Comparison of ENCODE assay signal across 26 cellular contexts in genomic region chr14:26870722-26871121, GRCh38.
DNase-seq lines count a peak whose midpoint lies in the region; ATAC-seq and TF ChIP-seq lines count a peak whose summit lies in the region.
"Had no signal": no experiment of that assay in that cellular context is flagged by ENCODE, and none has a peak within 500 bp of the region (broad histone marks: within the 10 kb centered on the region; RNA-seq: fewer than 3 reads in every experiment).

No MANE protein-coding gene starts in this region.

- ATAC-seq in GM21723 (IDR thresholded peaks at IDR 0.05; ENCODE audit: unreplicated experiment), result no peak
- ATAC-seq in HG02588 (IDR thresholded peaks at IDR 0.05; ENCODE audit: unreplicated experiment), result no peak
- ATAC-seq: activated T-cell treated with anti-CD3 and anti-CD28 coated beads, Interleukin-2, amount 50 U/mL, for 72 hours; right cardiac atrium; stimulated activated memory B cell treated with anti-CD40 and anti-IgM and Interleukin-4, amounts not matched to agents 10 μg/mL and 1 μg/mL and 100 μg/mL, for 72 hours; T-helper 17 cell had no signal

- DNase-seq in ELF-1 (ENCODE audit: low read depth, low spot score) (peak; percentile 7), NCI-H2227 (lab: John Stamatoyannopoulos, UW; ENCODE audit: unreplicated experiment) (peak; percentile 40), cerebellum (ENCODE audit: low spot score) (peak; percentile 33), nephron progenitor cell (no peak), GM20000 (ENCODE audit: low spot score) (no peak), NCI-H2107 treated with DMSO at 0.1 percent for 48 hours (lab: John Stamatoyannopoulos, UW; ENCODE audit: unreplicated experiment) (no peak)
- DNase-seq: activated CD4-positive, alpha-beta T cell treated with anti-CD3 and anti-CD28 coated beads for 48 hours; activated naive CD4-positive, alpha-beta T cell treated with anti-CD3 and anti-CD28 coated beads, Interleukin-2, amount 50 U/mL, for 16 hours; activated T-cell treated with anti-CD3 and anti-CD28 coated beads, Interleukin-2, amount 50 U/mL, for 72 hours; amygdala; dermis blood vessel endothelial cell; head of caudate nucleus; Karpas-422; left cardiac atrium; naive B cell; NCI-H2029 treated with DMSO at 0.1 percent for 48 hours; NCI-H510A; right cardiac atrium; stimulated activated CD4-positive, alpha-beta T cell treated with anti-CD3 and anti-CD28 coated beads, Interleukin-4, amount 100 ng/mL, for 1 hour; T-helper 17 cell; testis had no signal

- peaks cover 20% of the 10 kb centered on the region for H3K4me1 Mint-ChIP-seq in nephron progenitor cell
- H3K4me1 Mint-ChIP-seq: B cell; memory B cell; naive B cell; stimulated activated memory B cell treated with anti-CD40 and anti-IgM and Interleukin-4, amounts not matched to agents 10 μg/mL and 1 μg/mL and 100 μg/mL, for 72 hours; T-helper 17 cell had no signal

- no peaks in the 10 kb centered on the region for H3K36me3 Mint-ChIP-seq in nephron progenitor cell (ENCODE audit: low read depth)
- H3K36me3 Mint-ChIP-seq: memory B cell; naive B cell; stimulated activated memory B cell treated with anti-CD40 and anti-IgM and Interleukin-4, amounts not matched to agents 10 μg/mL and 1 μg/mL and 100 μg/mL, for 72 hours had no signal

- no peak overlapping the region for H3K4me3 Mint-ChIP-seq in nephron progenitor cell
- H3K4me3 Mint-ChIP-seq: activated T-cell treated with anti-CD3 and anti-CD28 coated beads, Interleukin-2, amount 50 U/mL, for 72 hours; B cell; memory B cell; naive B cell; stimulated activated memory B cell treated with anti-CD40 and anti-IgM and Interleukin-4, amounts not matched to agents 10 μg/mL and 1 μg/mL and 100 μg/mL, for 72 hours; T-helper 17 cell had no signal

- H3K27me3 Mint-ChIP-seq in nephron progenitor cell (ENCODE audit: low read depth, poor library complexity), result no peaks in the 10 kb centered on the region
- H3K27me3 Mint-ChIP-seq: B cell; memory B cell; naive B cell; stimulated activated memory B cell treated with anti-CD40 and anti-IgM and Interleukin-4, amounts not matched to agents 10 μg/mL and 1 μg/mL and 100 μg/mL, for 72 hours; T-helper 17 cell had no signal

- H3K9me3 Mint-ChIP-seq in nephron progenitor cell, result no peaks in the 10 kb centered on the region
- H3K9me3 Mint-ChIP-seq: stimulated activated memory B cell treated with anti-CD40 and anti-IgM and Interleukin-4, amounts not matched to agents 10 μg/mL and 1 μg/mL and 100 μg/mL, for 72 hours had no signal

- peak overlapping the region; percentile 68 for H3K27ac Mint-ChIP-seq in nephron progenitor cell
- H3K27ac Mint-ChIP-seq: activated T-cell treated with anti-CD3 and anti-CD28 coated beads, Interleukin-2, amount 50 U/mL, for 72 hours; B cell; memory B cell; naive B cell; stimulated activated memory B cell treated with anti-CD40 and anti-IgM and Interleukin-4, amounts not matched to agents 10 μg/mL and 1 μg/mL and 100 μg/mL, for 72 hours; T-helper 17 cell had no signal

- TF ChIP-seq CTCF in nephron progenitor cell (IDR thresholded peaks at IDR 0.05) (no peak), GM20000 (IDR thresholded peaks at IDR 0.05; ENCODE audit: extremely low read depth, missing control alignments) (no peak)

Comparison
In these comparisons a context has a peak if more than half of its experiments do, and no peak if none do; other contexts are left out.
1. DNase-seq: peak in ELF-1 (single experiment), NCI-H2227 (single experiment) and cerebellum (single experiment); none in nephron progenitor cell (single experiment), GM20000 (single experiment) and NCI-H2107 treated with DMSO at 0.1 percent for 48 hours (single experiment).